ENCODE assay signal across 1 cellular context in the genomic region with DNA sequence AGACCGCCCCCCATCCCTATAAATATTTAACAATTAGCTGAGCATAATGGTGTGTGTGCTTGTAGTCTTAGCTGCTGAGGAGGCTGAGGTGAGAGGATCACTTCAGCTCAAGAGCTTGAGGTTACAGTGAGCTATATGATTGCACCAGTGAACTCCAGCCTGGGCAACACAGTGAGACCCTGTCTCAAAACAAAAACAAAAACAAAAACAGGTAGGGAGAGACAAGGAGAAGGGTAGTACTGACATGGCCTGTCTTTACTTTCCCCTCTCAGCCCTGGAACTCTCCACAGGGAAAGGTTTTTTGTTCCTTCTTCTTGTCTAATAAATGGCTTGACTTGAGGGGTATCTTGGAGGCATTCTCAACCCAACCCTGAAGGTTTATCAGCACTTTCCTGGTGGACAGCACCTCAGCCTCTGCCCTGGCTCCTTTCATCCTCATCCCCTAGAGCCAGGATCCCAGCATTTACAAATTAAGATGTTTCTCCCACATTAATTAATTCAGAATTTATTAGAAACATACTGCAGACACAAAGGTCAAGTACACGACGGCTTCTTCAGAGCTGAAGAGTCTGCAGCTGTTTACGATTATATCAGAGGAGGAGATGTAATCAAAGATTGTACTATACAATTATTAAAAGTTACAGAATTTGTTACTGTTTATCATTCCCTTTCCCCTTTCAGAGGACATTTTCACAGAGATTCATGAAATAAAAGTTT.
TF ChIP-seq lines count a peak whose summit lies in the region.

No MANE protein-coding gene starts in this region.

TF ChIP-seq in K562, 482 proteins besides CTCF, POLR2A, EP300 and RAD21 (continued from another document):
- TF ChIP-seq REST (CRISPR knock-in tag; IDR thresholded peaks at IDR 0.05; ENCODE audit: low read depth) (peak; percentile 77; the same call in 1 of the 2 replicates), ZNF121 (CRISPR knock-in tag; conservative IDR thresholded peaks at IDR 0.05) (peak; percentile 18), DIDO1 (tag; IDR thresholded peaks at IDR 0.05; ENCODE audit: low read depth) (no peak), MIER1 (IDR thresholded peaks at IDR 0.05; ENCODE audit: low read depth) (peak; percentile 86)
